Comparison of ENCODE assay signal across 8 cellular contexts in genomic region chr19:19490247-19490968, GRCh38. TPM values are rescaled to one million over a fixed set of nuclear protein-coding genes. Genes with fewer than 3 reads are reported as not detected.
DNase-seq lines count a peak whose midpoint lies in the region; ATAC-seq and TF ChIP-seq lines count a peak whose summit lies in the region.

No MANE protein-coding gene starts in this region.

- H3K9me3 ChIP-seq in left ventricle myocardium inferior (replicated peaks): no peaks in the 10 kb centered on the region

- ATAC-seq in HG03159 (IDR thresholded peaks at IDR 0.05; ENCODE audit: unreplicated experiment): no peak

- peaks cover 32% of the 10 kb centered on the region for H3K4me1 Mint-ChIP-seq in T-helper 2 cell treated with Interferon-gamma antibody and Interleukin-4, amounts not matched to agents 5 μg/mL and 100 μg/mL, for 36 hours (ENCODE audit: low read depth)

- H3K27me3 Mint-ChIP-seq in T-helper 2 cell treated with Interferon-gamma antibody and Interleukin-4, amounts not matched to agents 5 μg/mL and 100 μg/mL, for 36 hours (ENCODE audit: low read depth): no peaks in the 10 kb centered on the region

- H3K4me3 Mint-ChIP-seq in T-helper 2 cell treated with Interferon-gamma antibody and Interleukin-4, amounts not matched to agents 5 μg/mL and 100 μg/mL, for 36 hours: peak overlapping the region; percentile 81

- peak overlapping the region; percentile 46 for H3K4me3 ChIP-seq in left ventricle myocardium inferior

- no peaks in the 10 kb centered on the region for H3K27me3 ChIP-seq in left ventricle myocardium inferior (ENCODE audit: low read depth)

- peaks cover 34% of the 10 kb centered on the region for H3K36me3 ChIP-seq in left ventricle myocardium inferior

- TF ChIP-seq CTCF in GM13976 (IDR thresholded peaks at IDR 0.05; ENCODE audit: borderline replicate concordance, control extremely low read depth, extremely low read depth, insufficient read depth, missing control alignments): peak; percentile 73
- TF ChIP-seq CTCF in left ventricle myocardium inferior (IDR thresholded peaks at IDR 0.05; ENCODE audit: borderline replicate concordance): peak; percentile 90

- no peaks in the 10 kb centered on the region for H3K9me3 Mint-ChIP-seq in T-helper 2 cell treated with Interferon-gamma antibody and Interleukin-4, amounts not matched to agents 5 μg/mL and 100 μg/mL, for 36 hours

- in situ Hi-C loops in GM13976 (cut with MboI; ENCODE audit: low sequenced_read_pairs, unreplicated experiment): loop anchor here (5.0 to 25.0 kb wide), 2 partner anchors 123 to 303 kb away; partner anchors contain the start of genes BORCS8 and RFXANK

- peak; percentile 89 for DNase-seq in GM13976 (ENCODE audit: low spot score)
- DNase-seq in NCI-H1436 treated with DMSO at 0.1 percent for 48 hours (lab: John Stamatoyannopoulos, UW): peak; percentile 27
- DNase-seq in T-helper 2 cell treated with Interferon-gamma antibody and Interleukin-4, amounts not matched to agents 5 μg/mL and 100 μg/mL, for 36 hours (ENCODE audit: low spot score): peak; percentile 68
- DNase-seq in anterior cingulate cortex (lab: John Stamatoyannopoulos, UW): peak in 55 of 58 donors; percentile 21 to 83 (median 61)
- DNase-seq in left ventricle myocardium inferior: peak; percentile 69
- DNase-seq in putamen (ENCODE audit: low spot score): peak; percentile 84
- DNase-seq in ureter (ENCODE audit: low spot score): peak; percentile 88

- H3K4me1 ChIP-seq in left ventricle myocardium inferior: peaks cover 52% of the 10 kb centered on the region

- H3K36me3 Mint-ChIP-seq in T-helper 2 cell treated with Interferon-gamma antibody and Interleukin-4, amounts not matched to agents 5 μg/mL and 100 μg/mL, for 36 hours (ENCODE audit: low read depth): peaks cover 28% of the 10 kb centered on the region

- intact Hi-C loops in left ventricle myocardium inferior (cut with micrococcal nuclease): loop anchor here (5.0 kb wide), 1 partner anchor 128 kb away; no protein-coding TSS in a partner anchor

- peak overlapping the region; percentile 100 for H3K27ac Mint-ChIP-seq in T-helper 2 cell treated with Interferon-gamma antibody and Interleukin-4, amounts not matched to agents 5 μg/mL and 100 μg/mL, for 36 hours

- peak overlapping the region; percentile 80 for H3K27ac ChIP-seq in left ventricle myocardium inferior (replicated peaks)

RNA-seq across cellular contexts. Expression of gene TSSK6, which starts 24.9 kb away (rescaled TPM):
- total RNA-seq in left ventricle myocardium inferior: 0.77 TPM
- total RNA-seq in ureter: 3.4 TPM

RNA-seq across cellular contexts. Expression of gene NDUFA13, which starts 25.6 kb away (rescaled TPM):
- 1,029 TPM for total RNA-seq in left ventricle myocardium inferior
- 369 TPM for total RNA-seq in ureter

RNA-seq across cellular contexts. Expression of gene YJEFN3, which starts 38.3 kb away (rescaled TPM):
- total RNA-seq in left ventricle myocardium inferior (7.8 TPM), ureter (14.1 TPM)

RNA-seq across cellular contexts. Expression of gene CILP2, which starts 47.7 kb away (rescaled TPM):
- total RNA-seq in left ventricle myocardium inferior: 0.08 TPM
- total RNA-seq in ureter: 2.3 TPM

Comparison
In these comparisons a context has a peak if more than half of its experiments do, and no peak if none do; other contexts are left out.
1. DNase-seq: peak in every context shown above with its lines; median percentile 89 in GM13976; 88 in ureter; 84 in putamen; 69 in left ventricle myocardium inferior; 68 in T-helper 2 cell treated with Interferon-gamma antibody and Interleukin-4, amounts not matched to agents 5 μg/mL and 100 μg/mL, for 36 hours; 61 in anterior cingulate cortex; 27 in NCI-H1436 treated with DMSO at 0.1 percent for 48 hours.